19 cellular contexts compared by ENCODE assay signal in the genomic region with DNA sequence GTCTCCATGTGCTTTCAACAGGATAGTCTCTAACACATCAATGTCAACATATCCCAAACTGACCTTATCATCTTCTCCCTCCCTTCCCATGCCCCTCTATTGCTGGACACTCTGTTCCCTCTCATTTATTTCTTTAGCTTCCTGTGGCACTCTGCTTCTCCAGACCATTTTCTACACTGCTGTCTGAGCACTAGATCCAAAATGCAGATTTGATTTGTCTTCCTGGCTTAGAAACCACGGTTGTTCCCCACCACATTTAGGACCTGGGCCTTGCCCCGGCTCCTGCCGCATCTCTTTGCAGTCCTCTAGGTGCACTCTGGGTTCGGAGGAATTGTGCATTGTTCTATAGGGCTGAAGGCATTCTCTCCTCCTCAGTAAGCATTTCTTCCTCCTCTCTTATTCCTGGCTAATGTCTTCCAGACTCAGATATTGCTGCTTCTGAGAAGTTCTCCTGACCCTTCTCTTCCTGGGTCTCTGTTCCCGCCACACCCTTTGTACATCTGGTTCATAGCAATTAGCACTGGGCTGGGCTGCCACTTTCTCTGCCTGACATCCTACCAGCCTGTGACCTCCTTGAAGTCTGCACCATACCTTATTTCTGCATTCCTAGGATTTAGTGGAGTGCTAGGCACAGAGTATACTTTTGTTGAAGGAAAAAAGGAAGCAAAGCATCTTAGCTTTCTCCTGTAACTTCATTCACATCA. TPM values are rescaled to one million over a fixed set of nuclear protein-coding genes. Genes with fewer than 3 reads are reported as not detected.
A peak's percentile ranks its signal among the peaks of the same experiment; 100 is the strongest.
DNase-seq lines count a peak whose midpoint lies in the region; ATAC-seq, FAIRE-seq and TF ChIP-seq lines count a peak whose summit lies in the region.
"Had no signal": no experiment of that assay in that cellular context is flagged by ENCODE, and none has a peak within 500 bp of the region (broad histone marks: within the 10 kb centered on the region; RNA-seq: fewer than 3 reads in every experiment).

No MANE protein-coding gene starts in this region.

- no peak overlapping the region for H3K9ac ChIP-seq in K562 (ENCODE audit: insufficient read depth in 1 of 2, low read depth in 2 of 2, low read length in 2 of 2)

- no peak for TF ChIP-seq RAD21 in K562 (CRISPR knock-in tag; conservative IDR thresholded peaks at IDR 0.05 in 1 of 2, IDR thresholded peaks at IDR 0.05 in 1 of 2)

- CTCF ChIA-PET in K562 (lab: Yijun Ruan, JAX; ENCODE audit: low intra/inter-chr PET ratio): no interaction called here
- CTCF ChIA-PET in activated CD4-positive, alpha-beta T cell treated with anti-CD3 and anti-CD28 coated beads for 36 hours (lab: Charles Lee): no interaction called here

- 80% methylated on average over 4 of the region's 5 CpGs for WGBS in K562 (ENCODE audit: insufficient coverage, low coverage, missing lambda C conversion rate)
- WGBS in transverse colon (ENCODE audit: low coverage in 1 of 2), 2 donors: 80 to 84% methylated on average over 5 of the region's 5 CpGs

- FAIRE-seq in HTR-8/SVneo (lab: Jason Lieb, UNC) (peak; percentile 92), K562 (lab: Jason Lieb, UNC) (no peak)
- FAIRE-seq: GM12891, H54 had no signal

- ATAC-seq in K562 (no peak), GM18498 (IDR thresholded peaks at IDR 0.05; ENCODE audit: unreplicated experiment) (no peak), foreskin keratinocyte (no peak)
- no peak for ATAC-seq in activated CD4-positive, alpha-beta T cell treated with anti-CD3 and anti-CD28 coated beads for 36 hours

- H3K36me3 Mint-ChIP-seq in nephron progenitor cell (ENCODE audit: low read depth): peaks cover 35% of the 10 kb centered on the region
- no peaks in the 10 kb centered on the region for H3K36me3 Mint-ChIP-seq in activated CD4-positive, alpha-beta T cell treated with anti-CD3 and anti-CD28 coated beads for 36 hours (ENCODE audit: low read depth)
- H3K36me3 Mint-ChIP-seq: CD4-positive, alpha-beta memory T cell had no signal

- no peaks in the 10 kb centered on the region for H3K9me3 Mint-ChIP-seq in nephron progenitor cell
- H3K9me3 Mint-ChIP-seq in activated CD4-positive, alpha-beta T cell treated with anti-CD3 and anti-CD28 coated beads for 36 hours (ENCODE audit: low read depth): no peaks in the 10 kb centered on the region

- H3K79me2 ChIP-seq in K562 (ENCODE audit: control insufficient read depth, insufficient read depth, low read length): no peaks in the 10 kb centered on the region

- H3K4me3 ChIP-seq in K562: no peak overlapping the region
- H3K4me3 ChIP-seq in transverse colon: no peak overlapping the region

- peaks cover 0 to 32% of the 10 kb centered on the region in 2 experiments; a peak in 3 of 5 replicates for H3K4me1 ChIP-seq in K562 (replicated peaks in 1 of 2; ENCODE audit: control insufficient read depth in 2 of 2, insufficient read depth in 2 of 2, low read length in 2 of 2)
- peaks cover 0 to 2% (median 0%) of the 10 kb centered on the region in 4 donors for H3K4me1 ChIP-seq in transverse colon
- peaks cover 11% of the 10 kb centered on the region for H3K4me1 ChIP-seq in foreskin keratinocyte

- TF ChIP-seq CTCF in K562 (IDR thresholded peaks at IDR 0.05 in 2 of 3, conservative IDR thresholded peaks at IDR 0.05 in 1 of 3; ENCODE audit: insufficient read depth in 2 of 3, low read depth in 1 of 3, low read length in 3 of 3): no peak
- no peak for TF ChIP-seq CTCF in nephron progenitor cell (IDR thresholded peaks at IDR 0.05)
- TF ChIP-seq CTCF in transverse colon (IDR thresholded peaks at IDR 0.05): no peak
- TF ChIP-seq CTCF in foreskin keratinocyte (conservative IDR thresholded peaks at IDR 0.05): no peak

- in situ Hi-C loops in K562 (cut with MboI): no loop called here
- in situ Hi-C loops in transverse colon (cut with MboI; ENCODE audit: low pct_ligation_motif_present in 1 of 4, low pct_unique_long_range_greater_than_20kb in 1 of 4, low sequenced_read_pairs in 3 of 4): no loop called here

- H3K36me3 ChIP-seq in K562 (ENCODE audit: control insufficient read depth, insufficient read depth, low read length): peaks cover under 1% of the 10 kb centered on the region; the same call in 1 of the 3 replicates
- H3K36me3 ChIP-seq in transverse colon: no peaks in the 10 kb centered on the region

- intact Hi-C loops in K562 (cut with micrococcal nuclease): no loop called here
- intact Hi-C loops in transverse colon (cut with DNase I; ENCODE audit: low total_unique reads): no loop called here
- intact Hi-C loops in activated CD4-positive, alpha-beta T cell treated with anti-CD3 and anti-CD28 coated beads for 36 hours (cut with DNase I, micrococcal nuclease): no loop called here

- peak overlapping the region; percentile 1 for H3K27ac Mint-ChIP-seq in nephron progenitor cell
- no peak overlapping the region for H3K27ac Mint-ChIP-seq in activated CD4-positive, alpha-beta T cell treated with anti-CD3 and anti-CD28 coated beads for 36 hours

- H3K4me2 ChIP-seq in K562 (ENCODE audit: insufficient read depth, low read length): no peak overlapping the region

- no peak overlapping the region for H3K4me3 Mint-ChIP-seq in nephron progenitor cell
- H3K4me3 Mint-ChIP-seq in activated CD4-positive, alpha-beta T cell treated with anti-CD3 and anti-CD28 coated beads for 36 hours: no peak overlapping the region
- H3K4me3 Mint-ChIP-seq: CD4-positive, alpha-beta memory T cell had no signal

- H3K27me3 Mint-ChIP-seq in nephron progenitor cell (ENCODE audit: low read depth, poor library complexity): peaks cover 3% of the 10 kb centered on the region
- H3K27me3 Mint-ChIP-seq in activated CD4-positive, alpha-beta T cell treated with anti-CD3 and anti-CD28 coated beads for 36 hours: no peaks in the 10 kb centered on the region

- no peak for DNase-seq in HTR-8/SVneo (ENCODE audit: insufficient read length, low spot score)
- no peak for DNase-seq in K562 (ENCODE audit: extremely low read depth in 1 of 4, low spot score in 3 of 4)
- DNase-seq in nephron progenitor cell: no peak
- peak; percentile 32 for DNase-seq in transverse colon
- DNase-seq in mesenteric fat pad (ENCODE audit: low spot score): no peak
- DNase-seq in activated CD4-positive, alpha-beta T cell treated with anti-CD3 and anti-CD28 coated beads for 36 hours: no peak
- DNase-seq in foreskin keratinocyte: no peak
- DNase-seq: C1 segment of cervical spinal cord; Calu3; CD4-positive, alpha-beta memory T cell; COR-L47; DMS53; DMS79 treated with DMSO at 0.1 percent for 48 hours; GF-D8; GOT3; HCEC 1CT had no signal

- no peaks in the 10 kb centered on the region for H3K9me1 ChIP-seq in K562 (ENCODE audit: control insufficient read depth, insufficient read depth, low read length)

- H3K9me3 ChIP-seq in K562 (replicated peaks; ENCODE audit: control insufficient read depth, insufficient read depth, low read depth, low read length) (no peaks in the 10 kb centered on the region), transverse colon (no peaks in the 10 kb centered on the region)

- TF ChIP-seq POLR2A in K562 (conservative IDR thresholded peaks at IDR 0.05): no peak
- TF ChIP-seq POLR2A in transverse colon (IDR thresholded peaks at IDR 0.05): no peak

- no peaks in the 10 kb centered on the region for H3K27me3 ChIP-seq in K562 (ENCODE audit: control insufficient read depth in 2 of 2, insufficient read depth in 2 of 2, low read length in 2 of 2)
- no peaks in the 10 kb centered on the region for H3K27me3 ChIP-seq in transverse colon
- no peaks in the 10 kb centered on the region for H3K27me3 ChIP-seq in foreskin keratinocyte

- peaks cover 13% of the 10 kb centered on the region for H3K4me1 Mint-ChIP-seq in nephron progenitor cell
- peaks cover 3% of the 10 kb centered on the region for H3K4me1 Mint-ChIP-seq in activated CD4-positive, alpha-beta T cell treated with anti-CD3 and anti-CD28 coated beads for 36 hours

- H3K27ac ChIP-seq in K562 (ENCODE audit: extremely low read depth, low read depth, low read length): no peak overlapping the region
- no peak overlapping the region for H3K27ac ChIP-seq in transverse colon
- H3K27ac ChIP-seq in foreskin keratinocyte: no peak overlapping the region

- TF ChIP-seq EP300 in K562 (IDR thresholded peaks at IDR 0.05; ENCODE audit: low read length) (no peak), transverse colon (IDR thresholded peaks at IDR 0.05; ENCODE audit: low read depth) (no peak)

- no TSS peak for BruUV-seq in K562 (replicated peaks; lab: Mats Ljungman, UMichigan)

- POLR2A ChIA-PET in K562 (lab: Yijun Ruan, JAX): no interaction called here
- POLR2A ChIA-PET in activated CD4-positive, alpha-beta T cell treated with anti-CD3 and anti-CD28 coated beads for 36 hours (lab: Charles Lee): no interaction called here

- no peak overlapping the region for H2AFZ ChIP-seq in K562 (ENCODE audit: low read depth, low read length)

- no peaks in the 10 kb centered on the region for H4K20me1 ChIP-seq in K562 (replicated peaks; ENCODE audit: control insufficient read depth, insufficient read depth, low read length)

RNA-seq across cellular contexts. Expression of a gene that starts 13.9 kb away (rescaled TPM):
- 22.1 and 29.4 TPM in 2 replicates for total RNA-seq in K562 (2011; cell fraction: chromatin; rRNA removed; ENCODE audit: low replicate concordance)
- 20.8 and 24.9 TPM in 2 replicates for total RNA-seq in K562 (2011; cell fraction: nucleolus; rRNA removed)
- total RNA-seq in K562 (2011; cell fraction: nucleoplasm; rRNA removed): 25.6 and 31.2 TPM in 2 replicates
- total RNA-seq in K562 (2014; rRNA removed) (13.9 and 15.5 TPM in 2 replicates), K562 (2014; rRNA removed; fragmentation: Illumina TruSeq; extraction: Trizol) (17.8 and 19.7 TPM in 2 replicates), K562 (2015; rRNA removed; fragmentation: Illumina TruSeq; extraction: Trizol) (5.8 and 6.2 TPM in 2 replicates), K562 (2021) (12.5 and 13.1 TPM in 2 replicates), transverse colon (10 to 100 TPM in 1 of 4 donors, 1 to 10 TPM in 2, not detected in 1; 7.5 to 18.8 (median 9.2) TPM), mesenteric fat pad (6.6 TPM), foreskin keratinocyte (15.8 and 18.2 TPM in 2 replicates)
- polyA plus RNA-seq in K562 (2011; rRNA removed) (75.0 and 107 TPM in 2 replicates), K562 (2014; fragmentation: Illumina TruSeq; extraction: Trizol) (20.3 and 21.9 TPM in 2 replicates), K562 (2014; fragmentation: Nextera tagmentation; extraction: Ambion mirVana) (10 to 100 TPM; 23.2 to 26.7 TPM), K562 (2014; rRNA removed) (11.7 and 13.4 TPM in 2 replicates), foreskin keratinocyte (13.8 and 17.9 TPM in 2 replicates)
- polyA plus RNA-seq in K562 (2011; cell fraction: cytosol; rRNA removed): 64.8 and 102 TPM in 2 replicates
- 27.6 and 70.1 TPM in 2 replicates for polyA plus RNA-seq in K562 (2011; cell fraction: nucleus; rRNA removed)
- polyA plus RNA-seq in K562 (2012): 19.8 and 63.2 TPM in 2 replicates
- polyA minus RNA-seq in K562 (2011; rRNA and poly(A)+ RNA removed): 63.5 and 97.5 TPM in 2 replicates
- polyA minus RNA-seq in K562 (2011; cell fraction: cytosol; rRNA and poly(A)+ RNA removed): 36.9 and 46.0 TPM in 2 replicates
- 10.5 and 31.0 TPM in 2 replicates for polyA minus RNA-seq in K562 (2011; cell fraction: nucleus; rRNA and poly(A)+ RNA removed)
- 10 to 100 TPM; 11.9 TPM for total RNA-seq in activated CD4-positive, alpha-beta T cell treated with anti-CD3 and anti-CD28 coated beads for 36 hours

RNA-seq across cellular contexts. Expression of a gene that starts 33.5 kb away (rescaled TPM):
- 34.6 and 42.7 TPM in 2 replicates for total RNA-seq in K562 (2011; cell fraction: chromatin; rRNA removed; ENCODE audit: low replicate concordance)
- total RNA-seq in K562 (2011; cell fraction: nucleolus; rRNA removed): 39.7 and 40.9 TPM in 2 replicates
- 44.7 and 64.3 TPM in 2 replicates for total RNA-seq in K562 (2011; cell fraction: nucleoplasm; rRNA removed)
- total RNA-seq in K562 (2014; rRNA removed): 21.1 and 33.9 TPM in 2 replicates
- total RNA-seq in K562 (2014; rRNA removed; fragmentation: Illumina TruSeq; extraction: Trizol): 24.7 and 25.8 TPM in 2 replicates
- 20.9 and 22.1 TPM in 2 replicates for total RNA-seq in K562 (2015; rRNA removed; fragmentation: Illumina TruSeq; extraction: Trizol)
- 24.6 and 25.1 TPM in 2 replicates for total RNA-seq in K562 (2021)
- polyA plus RNA-seq in K562 (2011; rRNA removed): 48.1 and 53.4 TPM in 2 replicates
- 45.7 and 51.0 TPM in 2 replicates for polyA plus RNA-seq in K562 (2011; cell fraction: cytosol; rRNA removed)
- polyA plus RNA-seq in K562 (2011; cell fraction: nucleus; rRNA removed): 104 and 138 TPM in 2 replicates
- polyA plus RNA-seq in K562 (2012): 19.2 and 29.0 TPM in 2 replicates
- 23.3 and 26.6 TPM in 2 replicates for polyA plus RNA-seq in K562 (2014; fragmentation: Illumina TruSeq; extraction: Trizol)
- polyA plus RNA-seq in K562 (2014; fragmentation: Nextera tagmentation; extraction: Ambion mirVana): 10 to 100 TPM; 23.6 to 30.6 TPM
- 38.0 and 56.9 TPM in 2 replicates for polyA plus RNA-seq in K562 (2014; rRNA removed)
- polyA minus RNA-seq in K562 (2011; rRNA and poly(A)+ RNA removed): 26.3 and 29.4 TPM in 2 replicates
- 14.8 and 17.8 TPM in 2 replicates for polyA minus RNA-seq in K562 (2011; cell fraction: cytosol; rRNA and poly(A)+ RNA removed)
- 12.9 and 15.8 TPM in 2 replicates for polyA minus RNA-seq in K562 (2011; cell fraction: nucleus; rRNA and poly(A)+ RNA removed)
- 10 to 100 TPM; 18.9 to 41.9 (median 27.7) TPM for total RNA-seq in transverse colon
- total RNA-seq in mesenteric fat pad: 16.9 TPM
- total RNA-seq in activated CD4-positive, alpha-beta T cell treated with anti-CD3 and anti-CD28 coated beads for 36 hours: 10 to 100 TPM; 14.9 to 21.4 TPM
- total RNA-seq in foreskin keratinocyte: 18.1 and 20.4 TPM in 2 replicates
- polyA plus RNA-seq in foreskin keratinocyte: 17.5 and 20.7 TPM in 2 replicates

RNA-seq across cellular contexts. Expression of a gene that starts 40.8 kb away (rescaled TPM):
- total RNA-seq in K562 (2011; cell fraction: chromatin; rRNA removed; ENCODE audit: low replicate concordance): 25.9 and 27.2 TPM in 2 replicates
- 12.0 and 12.2 TPM in 2 replicates for total RNA-seq in K562 (2011; cell fraction: nucleolus; rRNA removed)
- 19.9 and 28.7 TPM in 2 replicates for total RNA-seq in K562 (2011; cell fraction: nucleoplasm; rRNA removed)
- total RNA-seq in K562 (2014; rRNA removed): 32.8 and 34.6 TPM in 2 replicates
- 54.0 and 62.1 TPM in 2 replicates for total RNA-seq in K562 (2014; rRNA removed; fragmentation: Illumina TruSeq; extraction: Trizol)
- total RNA-seq in K562 (2015; rRNA removed; fragmentation: Illumina TruSeq; extraction: Trizol): 54.3 and 60.0 TPM in 2 replicates
- 69.1 and 70.7 TPM in 2 replicates for total RNA-seq in K562 (2021)
- polyA plus RNA-seq in K562 (2011; rRNA removed): 64.3 and 69.8 TPM in 2 replicates
- 17.7 and 26.3 TPM in 2 replicates for polyA plus RNA-seq in K562 (2011; cell fraction: cytosol; rRNA removed)
- polyA plus RNA-seq in K562 (2011; cell fraction: nucleus; rRNA removed): 19.2 and 24.4 TPM in 2 replicates
- 42.1 and 56.5 TPM in 2 replicates for polyA plus RNA-seq in K562 (2012)
- 46.3 and 50.1 TPM in 2 replicates for polyA plus RNA-seq in K562 (2014; fragmentation: Illumina TruSeq; extraction: Trizol)
- 1 to 10 TPM; 7.8 to 8.5 TPM for polyA plus RNA-seq in K562 (2014; fragmentation: Nextera tagmentation; extraction: Ambion mirVana)
- polyA plus RNA-seq in K562 (2014; rRNA removed): 34.1 and 39.2 TPM in 2 replicates
- 49.5 and 51.2 TPM in 2 replicates for polyA minus RNA-seq in K562 (2011; rRNA and poly(A)+ RNA removed)
- polyA minus RNA-seq in K562 (2011; cell fraction: cytosol; rRNA and poly(A)+ RNA removed): 23.7 and 30.0 TPM in 2 replicates
- polyA minus RNA-seq in K562 (2011; cell fraction: nucleus; rRNA and poly(A)+ RNA removed): 11.0 and 18.7 TPM in 2 replicates
- total RNA-seq in transverse colon: 10 to 100 TPM; 59.5 to 74.8 (median 67.5) TPM
- total RNA-seq in mesenteric fat pad: 195 TPM
- 10 to 100 TPM; 42.0 to 58.3 TPM for total RNA-seq in activated CD4-positive, alpha-beta T cell treated with anti-CD3 and anti-CD28 coated beads for 36 hours
- total RNA-seq in foreskin keratinocyte: 64.5 and 74.3 TPM in 2 replicates
- 91.3 and 98.4 TPM in 2 replicates for polyA plus RNA-seq in foreskin keratinocyte
